8 cellular contexts compared by ENCODE assay signal in genomic region chr4:48343035-48343434, GRCh38. TPM values are rescaled to one million over a fixed set of nuclear protein-coding genes. Genes with fewer than 3 reads are reported as not detected.
DNase-seq lines count a peak whose midpoint lies in the region; ATAC-seq, FAIRE-seq and TF ChIP-seq lines count a peak whose summit lies in the region.

No MANE protein-coding gene starts in this region.

- WGBS in endodermal cell (ENCODE audit: insufficient coverage in 1 of 2, insufficient read length in 1 of 2), 2 experiments: 56 to 60% methylated on average over 1 to 3 of the region's 3 CpGs
- WGBS in pancreas, 2 donors: 12 to 13% methylated on average over 3 of the region's 3 CpGs

- peak overlapping the region; percentile 78 to 82; a peak in 3 of 4 replicates for H3K4me3 ChIP-seq in DND-41 (ENCODE audit: low read depth in 1 of 2, low read length in 2 of 2)
- H3K4me3 ChIP-seq in OCI-LY3 (ENCODE audit: low read length): peak overlapping the region; percentile 98
- H3K4me3 ChIP-seq in endodermal cell (ENCODE audit: low read length): peak overlapping the region; percentile 96
- H3K4me3 ChIP-seq in pancreas: peak overlapping the region in 3 of 4 donors; percentile 74 to 96 (median 76)

- H3K4me2 ChIP-seq in DND-41 (ENCODE audit: insufficient read depth, low read length): peak overlapping the region; percentile 80
- peak overlapping the region; percentile 98 for H3K4me2 ChIP-seq in OCI-LY3 (ENCODE audit: low read length)

- H3K4me1 ChIP-seq in DND-41 (ENCODE audit: insufficient read depth, low read length) (peaks cover 36% of the 10 kb centered on the region), OCI-LY3 (ENCODE audit: low read length) (peaks cover 17% of the 10 kb centered on the region), endodermal cell (ENCODE audit: control insufficient read depth, insufficient read depth, low read length) (peaks cover 4% of the 10 kb centered on the region), pancreas (peaks cover 8 to 35% (median 27%) of the 10 kb centered on the region in 3 donors)

- no peak overlapping the region for H3K27ac Mint-ChIP-seq in endodermal cell

- H3K9ac ChIP-seq in DND-41 (ENCODE audit: low read depth, low read length) (peak overlapping the region; percentile 88), OCI-LY3 (ENCODE audit: low read length) (peak overlapping the region; percentile 79), endodermal cell (ENCODE audit: extremely low read depth, low read length, poor library complexity, severe bottlenecking) (peak overlapping the region; percentile 75)

- H2AFZ ChIP-seq in DND-41 (ENCODE audit: low read depth, low read length) (no peak overlapping the region), OCI-LY3 (ENCODE audit: low read depth, low read length) (no peak overlapping the region)

- FAIRE-seq in pancreas (lab: Jason Lieb, UNC): no peak

- peaks cover 55% of the 10 kb centered on the region for H3K4me1 Mint-ChIP-seq in endodermal cell

- ATAC-seq in DND-41 (ENCODE audit: insufficient read depth, low read depth) (no peak), pancreas (no peak), GM18498 (IDR thresholded peaks at IDR 0.05; ENCODE audit: unreplicated experiment) (no peak)

- no peak for TF ChIP-seq CTCF in DND-41 (IDR thresholded peaks at IDR 0.05; ENCODE audit: borderline replicate concordance, extremely low read depth, low read length, poor library complexity, severe bottlenecking)
- TF ChIP-seq CTCF in OCI-LY3 (IDR thresholded peaks at IDR 0.05; ENCODE audit: low read depth, low read length): no peak
- TF ChIP-seq CTCF in endodermal cell (conservative IDR thresholded peaks at IDR 0.05): no peak
- no peak for TF ChIP-seq CTCF in pancreas (IDR thresholded peaks at IDR 0.05)

- H4K20me1 ChIP-seq in DND-41 (ENCODE audit: insufficient read depth, low read length) (peaks cover 37% of the 10 kb centered on the region; the same call in 1 of the 2 replicates), OCI-LY3 (ENCODE audit: insufficient read depth, low read length) (peaks cover 47% of the 10 kb centered on the region)

- intact Hi-C loops in pancreas (cut with DNase I): no loop called here

- no peaks in the 10 kb centered on the region; the same call in 1 of the 2 replicates for H3K36me3 ChIP-seq in DND-41 (ENCODE audit: insufficient read depth, low read length)
- no peaks in the 10 kb centered on the region for H3K36me3 ChIP-seq in OCI-LY3 (replicated peaks; ENCODE audit: low read depth, low read length)
- no peaks in the 10 kb centered on the region for H3K36me3 ChIP-seq in endodermal cell (ENCODE audit: control insufficient read depth, insufficient read depth, low read length)
- H3K36me3 ChIP-seq in pancreas: no peaks in the 10 kb centered on the region

- no peaks in the 10 kb centered on the region for H3K27me3 Mint-ChIP-seq in endodermal cell (ENCODE audit: insufficient read depth)

- H3K27me3 ChIP-seq in DND-41 (ENCODE audit: insufficient read depth, low read length, poor library complexity): no peaks in the 10 kb centered on the region
- H3K27me3 ChIP-seq in OCI-LY3 (ENCODE audit: low read depth, low read length): no peaks in the 10 kb centered on the region
- no peaks in the 10 kb centered on the region for H3K27me3 ChIP-seq in endodermal cell (ENCODE audit: control insufficient read depth, insufficient read depth, low read length, poor library complexity, severe bottlenecking)
- no peaks in the 10 kb centered on the region for H3K27me3 ChIP-seq in pancreas

- no peaks in the 10 kb centered on the region for H3K9me3 ChIP-seq in DND-41 (ENCODE audit: insufficient read depth, low read length, severe bottlenecking)
- no peaks in the 10 kb centered on the region for H3K9me3 ChIP-seq in OCI-LY3 (ENCODE audit: insufficient read depth, low read length)
- H3K9me3 ChIP-seq in endodermal cell (ENCODE audit: control insufficient read depth, low read length): no peaks in the 10 kb centered on the region
- H3K9me3 ChIP-seq in pancreas: no peaks in the 10 kb centered on the region

- H3K79me2 ChIP-seq in DND-41 (ENCODE audit: insufficient read depth, low read length): peaks cover 66% of the 10 kb centered on the region
- peaks cover 66% of the 10 kb centered on the region for H3K79me2 ChIP-seq in OCI-LY3 (ENCODE audit: low read length)

- DNase-seq in DND-41 (no peak), endodermal cell (no peak), pancreas (no peak), kidney tubule cell (ENCODE audit: low spot score) (no peak), amygdala (lab: John Stamatoyannopoulos, UW) (no peak), NCI-H524 (lab: John Stamatoyannopoulos, UW) (no peak)

- H3K27ac ChIP-seq in DND-41 (ENCODE audit: low read length) (peak overlapping the region; percentile 78; the same call in 1 of the 2 replicates), OCI-LY3 (ENCODE audit: low read length) (no peak overlapping the region), endodermal cell (ENCODE audit: low read depth, low read length) (no peak overlapping the region), pancreas (no peak overlapping the region)

- H3K9me3 Mint-ChIP-seq in endodermal cell: no peaks in the 10 kb centered on the region

- H3K36me3 Mint-ChIP-seq in endodermal cell (ENCODE audit: low read depth): no peaks in the 10 kb centered on the region

- H3K4me3 Mint-ChIP-seq in endodermal cell: peak overlapping the region; percentile 94

RNA-seq across cellular contexts. Expression of gene SLAIN2, which starts 1.7 kb away (rescaled TPM):
- total RNA-seq in endodermal cell (10 to 100 TPM; 42.1 to 49.8 TPM), pancreas (10 to 100 TPM; 23.2 to 41.4 (median 30.6) TPM)
- 40.0 TPM for polyA plus RNA-seq in endodermal cell (2013, experiment 1 of 2)
- polyA plus RNA-seq in endodermal cell (2013, experiment 2 of 2): 40.0 TPM
- polyA plus RNA-seq in pancreas: 1 to 10 TPM; 7.0 to 8.5 TPM
